In genomic region chrX:2487366-2487765, GRCh38 we compare ENCODE assay signal across 1 cellular context.
TF ChIP-seq lines count a peak whose summit lies in the region.

No MANE protein-coding gene starts in this region.

TF ChIP-seq in GM23338, 12 proteins besides CTCF, POLR2A, EP300 and RAD21 (continued from another document):
- TF ChIP-seq, protein P1, sequence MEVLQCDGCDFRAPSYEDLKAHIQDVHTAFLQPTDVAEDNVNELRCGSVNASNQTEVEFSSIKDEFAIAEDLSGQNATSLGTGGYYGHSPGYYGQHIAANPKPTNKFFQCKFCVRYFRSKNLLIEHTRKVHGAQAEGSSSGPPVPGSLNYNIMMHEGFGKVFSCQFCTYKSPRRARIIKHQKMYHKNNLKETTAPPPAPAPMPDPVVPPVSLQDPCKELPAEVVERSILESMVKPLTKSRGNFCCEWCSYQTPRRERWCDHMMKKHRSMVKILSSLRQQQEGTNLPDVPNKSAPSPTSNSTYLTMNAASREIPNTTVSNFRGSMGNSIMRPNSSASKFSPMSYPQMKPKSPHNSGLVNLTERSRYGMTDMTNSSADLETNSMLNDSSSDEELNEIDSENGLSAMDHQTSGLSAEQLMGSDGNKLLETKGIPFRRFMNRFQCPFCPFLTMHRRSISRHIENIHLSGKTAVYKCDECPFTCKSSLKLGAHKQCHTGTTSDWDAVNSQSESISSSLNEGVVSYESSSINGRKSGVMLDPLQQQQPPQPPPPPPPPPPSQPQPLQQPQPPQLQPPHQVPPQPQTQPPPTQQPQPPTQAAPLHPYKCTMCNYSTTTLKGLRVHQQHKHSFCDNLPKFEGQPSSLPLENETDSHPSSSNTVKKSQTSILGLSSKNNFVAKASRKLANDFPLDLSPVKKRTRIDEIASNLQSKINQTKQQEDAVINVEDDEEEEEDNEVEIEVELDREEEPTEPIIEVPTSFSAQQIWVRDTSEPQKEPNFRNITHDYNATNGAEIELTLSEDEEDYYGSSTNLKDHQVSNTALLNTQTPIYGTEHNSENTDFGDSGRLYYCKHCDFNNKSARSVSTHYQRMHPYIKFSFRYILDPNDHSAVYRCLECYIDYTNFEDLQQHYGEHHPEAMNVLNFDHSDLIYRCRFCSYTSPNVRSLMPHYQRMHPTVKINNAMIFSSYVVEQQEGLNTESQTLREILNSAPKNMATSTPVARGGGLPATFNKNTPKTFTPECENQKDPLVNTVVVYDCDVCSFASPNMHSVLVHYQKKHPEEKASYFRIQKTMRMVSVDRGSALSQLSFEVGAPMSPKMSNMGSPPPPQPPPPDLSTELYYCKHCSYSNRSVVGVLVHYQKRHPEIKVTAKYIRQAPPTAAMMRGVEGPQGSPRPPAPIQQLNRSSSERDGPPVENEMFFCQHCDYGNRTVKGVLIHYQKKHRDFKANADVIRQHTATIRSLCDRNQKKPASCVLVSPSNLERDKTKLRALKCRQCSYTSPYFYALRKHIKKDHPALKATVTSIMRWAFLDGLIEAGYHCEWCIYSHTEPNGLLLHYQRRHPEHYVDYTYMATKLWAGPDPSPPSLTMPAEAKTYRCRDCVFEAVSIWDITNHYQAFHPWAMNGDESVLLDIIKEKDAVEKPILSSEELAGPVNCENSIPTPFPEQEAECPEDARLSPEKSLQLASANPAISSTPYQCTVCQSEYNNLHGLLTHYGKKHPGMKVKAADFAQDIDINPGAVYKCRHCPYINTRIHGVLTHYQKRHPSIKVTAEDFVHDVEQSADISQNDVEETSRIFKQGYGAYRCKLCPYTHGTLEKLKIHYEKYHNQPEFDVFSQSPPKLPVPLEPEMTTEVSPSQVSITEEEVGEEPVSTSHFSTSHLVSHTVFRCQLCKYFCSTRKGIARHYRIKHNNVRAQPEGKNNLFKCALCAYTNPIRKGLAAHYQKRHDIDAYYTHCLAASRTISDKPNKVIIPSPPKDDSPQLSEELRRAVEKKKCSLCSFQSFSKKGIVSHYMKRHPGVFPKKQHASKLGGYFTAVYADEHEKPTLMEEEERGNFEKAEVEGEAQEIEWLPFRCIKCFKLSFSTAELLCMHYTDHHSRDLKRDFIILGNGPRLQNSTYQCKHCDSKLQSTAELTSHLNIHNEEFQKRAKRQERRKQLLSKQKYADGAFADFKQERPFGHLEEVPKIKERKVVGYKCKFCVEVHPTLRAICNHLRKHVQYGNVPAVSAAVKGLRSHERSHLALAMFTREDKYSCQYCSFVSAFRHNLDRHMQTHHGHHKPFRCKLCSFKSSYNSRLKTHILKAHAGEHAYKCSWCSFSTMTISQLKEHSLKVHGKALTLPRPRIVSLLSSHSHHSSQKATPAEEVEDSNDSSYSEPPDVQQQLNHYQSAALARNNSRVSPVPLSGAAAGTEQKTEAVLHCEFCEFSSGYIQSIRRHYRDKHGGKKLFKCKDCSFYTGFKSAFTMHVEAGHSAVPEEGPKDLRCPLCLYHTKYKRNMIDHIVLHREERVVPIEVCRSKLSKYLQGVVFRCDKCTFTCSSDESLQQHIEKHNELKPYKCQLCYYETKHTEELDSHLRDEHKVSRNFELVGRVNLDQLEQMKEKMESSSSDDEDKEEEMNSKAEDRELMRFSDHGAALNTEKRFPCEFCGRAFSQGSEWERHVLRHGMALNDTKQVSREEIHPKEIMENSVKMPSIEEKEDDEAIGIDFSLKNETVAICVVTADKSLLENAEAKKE (CRISPR knock-in tag; IDR thresholded peaks at IDR 0.05): no peak
- TF ChIP-seq NANOG (IDR thresholded peaks at IDR 0.05; ENCODE audit: borderline replicate concordance) (no peak), JUNB (IDR thresholded peaks at IDR 0.05; ENCODE audit: unreplicated experiment) (no peak), POLR2AphosphoS5 (IDR thresholded peaks at IDR 0.05; ENCODE audit: low read depth) (no peak), ZNF331 (CRISPR knock-in tag; IDR thresholded peaks at IDR 0.05; ENCODE audit: low read depth) (no peak), EZH2phosphoT487 (IDR thresholded peaks at IDR 0.05; ENCODE audit: unreplicated experiment) (no peak), EZH2 (IDR thresholded peaks at IDR 0.05; ENCODE audit: low read depth, unreplicated experiment) (no peak)
- TF ChIP-seq, protein P2, sequence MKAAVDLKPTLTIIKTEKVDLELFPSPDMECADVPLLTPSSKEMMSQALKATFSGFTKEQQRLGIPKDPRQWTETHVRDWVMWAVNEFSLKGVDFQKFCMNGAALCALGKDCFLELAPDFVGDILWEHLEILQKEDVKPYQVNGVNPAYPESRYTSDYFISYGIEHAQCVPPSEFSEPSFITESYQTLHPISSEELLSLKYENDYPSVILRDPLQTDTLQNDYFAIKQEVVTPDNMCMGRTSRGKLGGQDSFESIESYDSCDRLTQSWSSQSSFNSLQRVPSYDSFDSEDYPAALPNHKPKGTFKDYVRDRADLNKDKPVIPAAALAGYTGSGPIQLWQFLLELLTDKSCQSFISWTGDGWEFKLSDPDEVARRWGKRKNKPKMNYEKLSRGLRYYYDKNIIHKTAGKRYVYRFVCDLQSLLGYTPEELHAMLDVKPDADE (IDR thresholded peaks at IDR 0.05): no peak
- TF ChIP-seq, protein P3, sequence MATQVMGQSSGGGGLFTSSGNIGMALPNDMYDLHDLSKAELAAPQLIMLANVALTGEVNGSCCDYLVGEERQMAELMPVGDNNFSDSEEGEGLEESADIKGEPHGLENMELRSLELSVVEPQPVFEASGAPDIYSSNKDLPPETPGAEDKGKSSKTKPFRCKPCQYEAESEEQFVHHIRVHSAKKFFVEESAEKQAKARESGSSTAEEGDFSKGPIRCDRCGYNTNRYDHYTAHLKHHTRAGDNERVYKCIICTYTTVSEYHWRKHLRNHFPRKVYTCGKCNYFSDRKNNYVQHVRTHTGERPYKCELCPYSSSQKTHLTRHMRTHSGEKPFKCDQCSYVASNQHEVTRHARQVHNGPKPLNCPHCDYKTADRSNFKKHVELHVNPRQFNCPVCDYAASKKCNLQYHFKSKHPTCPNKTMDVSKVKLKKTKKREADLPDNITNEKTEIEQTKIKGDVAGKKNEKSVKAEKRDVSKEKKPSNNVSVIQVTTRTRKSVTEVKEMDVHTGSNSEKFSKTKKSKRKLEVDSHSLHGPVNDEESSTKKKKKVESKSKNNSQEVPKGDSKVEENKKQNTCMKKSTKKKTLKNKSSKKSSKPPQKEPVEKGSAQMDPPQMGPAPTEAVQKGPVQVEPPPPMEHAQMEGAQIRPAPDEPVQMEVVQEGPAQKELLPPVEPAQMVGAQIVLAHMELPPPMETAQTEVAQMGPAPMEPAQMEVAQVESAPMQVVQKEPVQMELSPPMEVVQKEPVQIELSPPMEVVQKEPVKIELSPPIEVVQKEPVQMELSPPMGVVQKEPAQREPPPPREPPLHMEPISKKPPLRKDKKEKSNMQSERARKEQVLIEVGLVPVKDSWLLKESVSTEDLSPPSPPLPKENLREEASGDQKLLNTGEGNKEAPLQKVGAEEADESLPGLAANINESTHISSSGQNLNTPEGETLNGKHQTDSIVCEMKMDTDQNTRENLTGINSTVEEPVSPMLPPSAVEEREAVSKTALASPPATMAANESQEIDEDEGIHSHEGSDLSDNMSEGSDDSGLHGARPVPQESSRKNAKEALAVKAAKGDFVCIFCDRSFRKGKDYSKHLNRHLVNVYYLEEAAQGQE (IDR thresholded peaks at IDR 0.05; ENCODE audit: unreplicated experiment): no peak
